In the genomic region with DNA sequence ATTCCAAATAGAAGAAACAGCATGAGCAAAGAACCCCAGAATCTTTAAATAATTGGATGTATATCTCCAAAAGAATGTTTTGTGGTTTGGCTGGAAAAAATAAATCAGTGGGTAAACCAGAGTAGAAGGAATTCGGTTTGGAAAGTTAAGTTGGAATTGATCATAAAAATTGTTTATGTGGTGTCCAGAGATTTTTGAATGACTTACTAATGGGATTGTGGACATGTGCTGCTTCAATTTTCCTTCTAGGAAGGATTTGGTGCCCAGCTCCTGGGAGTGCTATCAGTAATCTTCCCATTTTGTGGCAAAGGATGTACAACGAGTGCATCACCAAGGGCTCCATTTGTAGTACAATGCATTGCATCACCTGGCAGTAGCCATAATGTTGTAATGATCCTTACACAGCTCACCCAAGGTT, we compare ENCODE assay signal across 16 cellular contexts.
"Had no signal": no experiment of that assay in that cellular context is flagged by ENCODE, and none has a peak within 500 bp of the region (broad histone marks: within the 10 kb centered on the region; RNA-seq: fewer than 3 reads in every experiment).

No MANE protein-coding gene starts in this region.

- H3K9me3 Mint-ChIP-seq: activated CD4-positive, alpha-beta memory T cell treated with anti-CD3 and anti-CD28 coated beads, Interleukin-2, amount 10 ng/mL, durations not matched to agents 7 days and 5 days had no signal

- H3K27ac ChIP-seq: cardiac muscle cell, colonic mucosa, pancreas, testis had no signal

- H3K4me3 ChIP-seq: cardiac muscle cell, colonic mucosa, lung, pancreas, testis had no signal

- H3K4me3 Mint-ChIP-seq: activated CD4-positive, alpha-beta memory T cell treated with anti-CD3 and anti-CD28 coated beads, Interleukin-2, amount 10 ng/mL, durations not matched to agents 7 days and 5 days; immature natural killer cell; naive B cell had no signal

- ATAC-seq: left cardiac atrium; pancreas; stimulated activated naive CD8-positive, alpha-beta T cell treated with anti-CD3 and anti-CD28 coated beads, Interleukin-15, Interleukin-2, amounts not matched to agents 100 U/mL and 50 U/mL, for 24 hours had no signal

- H3K36me3 ChIP-seq: cardiac muscle cell, colonic mucosa, pancreas had no signal

- H3K27me3 ChIP-seq: cardiac muscle cell, colonic mucosa, pancreas, testis had no signal

- H3K27me3 Mint-ChIP-seq: activated CD4-positive, alpha-beta memory T cell treated with anti-CD3 and anti-CD28 coated beads, Interleukin-2, amount 10 ng/mL, durations not matched to agents 7 days and 5 days; naive B cell had no signal

- DNase-seq: activated CD4-positive, alpha-beta memory T cell treated with anti-CD3 and anti-CD28 coated beads, Interleukin-2, amount 10 ng/mL, durations not matched to agents 7 days and 5 days; activated CD4-positive, alpha-beta T cell treated with anti-CD3 and anti-CD28 coated beads for 1 hour; activated T-cell treated with anti-CD3 and anti-CD28 coated beads, Interleukin-2, amount 50 U/mL, for 48 hours; colonic mucosa; effector CD4-positive, alpha-beta T cell; glutamatergic neuron; immature natural killer cell; left cardiac atrium; naive B cell; pancreas; stimulated activated CD4-positive, alpha-beta T cell treated with anti-CD3 and anti-CD28 coated beads, Interleukin-4, amount 100 ng/mL, for 1 hour; stimulated activated CD8-positive, alpha-beta memory T cell treated with anti-CD3 and anti-CD28 coated beads, Interleukin-4, amount 100 ng/mL, for 48 hours; stimulated activated naive CD8-positive, alpha-beta T cell treated with anti-CD3 and anti-CD28 coated beads, Interleukin-15, Interleukin-2, amounts not matched to agents 100 U/mL and 50 U/mL, for 24 hours; testis had no signal

- H3K27ac Mint-ChIP-seq: activated CD4-positive, alpha-beta memory T cell treated with anti-CD3 and anti-CD28 coated beads, Interleukin-2, amount 10 ng/mL, durations not matched to agents 7 days and 5 days; immature natural killer cell; naive B cell had no signal

- H3K4me1 Mint-ChIP-seq: activated CD4-positive, alpha-beta memory T cell treated with anti-CD3 and anti-CD28 coated beads, Interleukin-2, amount 10 ng/mL, durations not matched to agents 7 days and 5 days; immature natural killer cell; naive B cell had no signal

- H3K36me3 Mint-ChIP-seq: immature natural killer cell, naive B cell had no signal

- H3K4me1 ChIP-seq: colonic mucosa, pancreas, testis had no signal

- H3K9me3 ChIP-seq: colonic mucosa, pancreas, testis had no signal
